1 cellular context compared by ENCODE assay signal in the genomic region with DNA sequence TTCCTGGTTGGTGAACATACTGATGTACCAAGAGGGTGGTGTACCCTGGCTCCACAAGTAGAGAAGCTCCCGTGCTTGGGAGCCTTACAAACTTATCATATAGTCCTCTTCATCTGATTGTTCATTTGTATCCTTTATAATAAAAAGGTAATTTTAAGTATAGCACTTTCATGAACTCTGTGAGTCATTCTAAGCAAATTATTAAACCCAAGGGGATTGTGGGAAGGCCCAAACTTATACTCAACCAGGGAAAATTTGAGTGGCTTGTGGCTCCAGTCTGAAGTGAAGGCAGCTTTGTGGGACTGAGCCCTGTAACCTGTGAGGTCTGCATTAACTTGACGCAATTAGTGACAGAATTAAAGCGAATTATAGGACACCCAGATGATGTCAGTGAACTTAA.
A peak's percentile ranks its signal among the peaks of the same experiment; 100 is the strongest.
TF ChIP-seq lines count a peak whose summit lies in the region.

No MANE protein-coding gene starts in this region.

TF ChIP-seq in GM12878, 131 proteins besides CTCF, POLR2A, EP300 and RAD21 (continued from another document):
- TF ChIP-seq, protein P1, sequence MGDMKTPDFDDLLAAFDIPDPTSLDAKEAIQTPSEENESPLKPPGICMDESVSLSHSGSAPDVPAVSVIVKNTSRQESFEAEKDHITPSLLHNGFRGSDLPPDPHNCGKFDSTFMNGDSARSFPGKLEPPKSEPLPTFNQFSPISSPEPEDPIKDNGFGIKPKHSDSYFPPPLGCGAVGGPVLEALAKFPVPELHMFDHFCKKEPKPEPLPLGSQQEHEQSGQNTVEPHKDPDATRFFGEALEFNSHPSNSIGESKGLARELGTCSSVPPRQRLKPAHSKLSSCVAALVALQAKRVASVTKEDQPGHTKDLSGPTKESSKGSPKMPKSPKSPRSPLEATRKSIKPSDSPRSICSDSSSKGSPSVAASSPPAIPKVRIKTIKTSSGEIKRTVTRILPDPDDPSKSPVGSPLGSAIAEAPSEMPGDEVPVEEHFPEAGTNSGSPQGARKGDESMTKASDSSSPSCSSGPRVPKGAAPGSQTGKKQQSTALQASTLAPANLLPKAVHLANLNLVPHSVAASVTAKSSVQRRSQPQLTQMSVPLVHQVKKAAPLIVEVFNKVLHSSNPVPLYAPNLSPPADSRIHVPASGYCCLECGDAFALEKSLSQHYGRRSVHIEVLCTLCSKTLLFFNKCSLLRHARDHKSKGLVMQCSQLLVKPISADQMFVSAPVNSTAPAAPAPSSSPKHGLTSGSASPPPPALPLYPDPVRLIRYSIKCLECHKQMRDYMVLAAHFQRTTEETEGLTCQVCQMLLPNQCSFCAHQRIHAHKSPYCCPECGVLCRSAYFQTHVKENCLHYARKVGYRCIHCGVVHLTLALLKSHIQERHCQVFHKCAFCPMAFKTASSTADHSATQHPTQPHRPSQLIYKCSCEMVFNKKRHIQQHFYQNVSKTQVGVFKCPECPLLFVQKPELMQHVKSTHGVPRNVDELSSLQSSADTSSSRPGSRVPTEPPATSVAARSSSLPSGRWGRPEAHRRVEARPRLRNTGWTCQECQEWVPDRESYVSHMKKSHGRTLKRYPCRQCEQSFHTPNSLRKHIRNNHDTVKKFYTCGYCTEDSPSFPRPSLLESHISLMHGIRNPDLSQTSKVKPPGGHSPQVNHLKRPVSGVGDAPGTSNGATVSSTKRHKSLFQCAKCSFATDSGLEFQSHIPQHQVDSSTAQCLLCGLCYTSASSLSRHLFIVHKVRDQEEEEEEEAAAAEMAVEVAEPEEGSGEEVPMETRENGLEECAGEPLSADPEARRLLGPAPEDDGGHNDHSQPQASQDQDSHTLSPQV (IDR thresholded peaks at IDR 0.05): no peak
- TF ChIP-seq MEF2B (IDR thresholded peaks at IDR 0.05; ENCODE audit: partially characterized antibody, poor library complexity, severe bottlenecking) (peak; percentile 68), ETV6 (conservative IDR thresholded peaks at IDR 0.05 in 1 of 2, IDR thresholded peaks at IDR 0.05 in 1 of 2; ENCODE audit: borderline replicate concordance in 1 of 2, low read depth in 1 of 2) (no peak), MTA2 (IDR thresholded peaks at IDR 0.05; ENCODE audit: low read depth) (peak; percentile 45; the same call in 1 of the 2 replicates), CBX3 (IDR thresholded peaks at IDR 0.05; ENCODE audit: borderline replicate concordance, low read depth) (no peak), NR2C2 (IDR thresholded peaks at IDR 0.05; ENCODE audit: borderline replicate concordance, control insufficient read depth, insufficient read length, low read depth) (no peak)
